ENCODE assay signal across 20 cellular contexts in the genomic region with DNA sequence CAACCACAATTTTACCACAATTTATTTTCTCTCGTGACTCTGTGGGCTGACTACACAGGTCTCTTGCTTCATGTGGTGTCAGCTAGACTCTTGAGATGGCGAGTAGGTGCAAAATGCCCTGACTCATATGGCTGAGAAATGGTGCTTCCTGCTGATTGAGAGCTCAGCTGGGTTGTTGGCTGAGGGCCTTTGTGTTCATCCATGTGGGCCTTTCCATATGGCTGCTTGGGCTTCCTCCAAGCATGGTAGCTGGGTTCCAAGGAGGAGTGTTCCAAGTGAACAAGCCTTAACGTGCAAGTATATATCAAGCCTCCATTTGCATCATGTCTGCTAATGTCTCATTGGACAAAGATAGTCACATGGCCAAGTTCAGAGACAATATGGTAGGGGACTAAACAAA.
"Had no signal": no experiment of that assay in that cellular context is flagged by ENCODE, and none has a peak within 500 bp of the region (broad histone marks: within the 10 kb centered on the region; RNA-seq: fewer than 3 reads in every experiment).

No MANE protein-coding gene starts in this region.

- H3K27ac Mint-ChIP-seq: naive B cell, nephron, progenitor cell of endocrine pancreas had no signal

- DNase-seq: effector memory CD4-positive, alpha-beta T cell; foreskin melanocyte; head of caudate nucleus; kidney; left colon; left ventricle myocardium superior; mesendoderm; naive B cell; occipital lobe; pancreas; right cardiac atrium; small intestine; stimulated activated CD4-positive, alpha-beta T cell treated with anti-CD3 and anti-CD28 coated beads, Interleukin-2, amount 100 ng/mL, for 48 hours; stimulated activated naive CD4-positive, alpha-beta T cell treated with Interleukin-2 at 50 U/mL for 16 hours; trophoblast cell had no signal

- H3K9me3 ChIP-seq: pancreas had no signal

- H3K4me3 ChIP-seq: esophagus muscularis mucosa, hepatocyte, lung, pancreas had no signal

- H3K36me3 Mint-ChIP-seq: naive B cell had no signal

- H3K4me1 Mint-ChIP-seq: naive B cell, nephron had no signal

- H3K4me3 Mint-ChIP-seq: naive B cell, nephron had no signal

- H3K27me3 ChIP-seq: esophagus muscularis mucosa, hepatocyte, pancreas had no signal

- ATAC-seq: left colon, left ventricle myocardium superior, pancreas, right cardiac atrium had no signal

- H3K36me3 ChIP-seq: esophagus muscularis mucosa, pancreas had no signal
